Comparison of ENCODE assay signal across 8 cellular contexts in genomic region chr13:43874512-43875092, GRCh38. TPM values are rescaled to one million over a fixed set of nuclear protein-coding genes. Genes with fewer than 3 reads are reported as not detected.
DNase-seq lines count a peak whose midpoint lies in the region; ATAC-seq, FAIRE-seq and TF ChIP-seq lines count a peak whose summit lies in the region.

No MANE protein-coding gene starts in this region.

- peak; percentile 79 for TF ChIP-seq CTCF in CD4-positive, alpha-beta T cell (IDR thresholded peaks at IDR 0.05)
- TF ChIP-seq CTCF in HepG2 (CRISPR knock-in tag; IDR thresholded peaks at IDR 0.05): peak; percentile 30; the same call in 1 of the 2 replicates

- no peak for TF ChIP-seq RAD21 in HepG2 (CRISPR knock-in tag; IDR thresholded peaks at IDR 0.05)

- no peak overlapping the region for H3K4me2 ChIP-seq in HepG2 (ENCODE audit: low read depth, low read length)

- no peak overlapping the region for H3K4me3 ChIP-seq in HepG2 (replicated peaks in 1 of 3; ENCODE audit: insufficient read depth in 1 of 3, low read depth in 2 of 3, low read length in 3 of 3)

- FAIRE-seq in HepG2 (lab: Jason Lieb, UNC): no peak

- H4K20me1 ChIP-seq in HepG2 (ENCODE audit: insufficient read depth, low read length): no peaks in the 10 kb centered on the region

- H3K36me3 ChIP-seq in HepG2 (replicated peaks in 1 of 2; ENCODE audit: control insufficient read depth in 1 of 2, insufficient read depth in 2 of 2, low read length in 2 of 2): no peaks in the 10 kb centered on the region

- H2AFZ ChIP-seq in HepG2 (ENCODE audit: low read length): no peak overlapping the region

- POLR2A ChIA-PET in CD4-positive, alpha-beta T cell (lab: Charles Lee): no interaction called here
- POLR2A ChIA-PET in HepG2 (lab: Yijun Ruan, JAX): no interaction called here

- no peak overlapping the region for H3K9ac ChIP-seq in HepG2 (ENCODE audit: insufficient read depth, low read depth, low read length)

- BruUV-seq in HepG2 (replicated peaks; lab: Mats Ljungman, UMichigan): no TSS peak

- in situ Hi-C loops in KBM-7 (cut with MboI; ENCODE audit: low pct_unique_long_range_greater_than_20kb, low sequenced_read_pairs): no loop called here
- in situ Hi-C loops in HepG2 (cut with HindIII; ENCODE audit: extremely low pct_ligation_motif_present, low pct_unique_long_range_greater_than_20kb): no loop called here

- intact Hi-C loops in CD4-positive, alpha-beta T cell (cut with DNase I, micrococcal nuclease): loop anchor here (2.0 to 10.0 kb wide), 5 partner anchors 787 to 1280 kb away; no protein-coding TSS in a partner anchor
- intact Hi-C loops in HepG2 (cut with micrococcal nuclease; ENCODE audit: unreplicated experiment): loop anchor here (2.0 kb wide), 1 partner anchor 906 kb away; no protein-coding TSS in a partner anchor

- H3K9me3 ChIP-seq in CD4-positive, alpha-beta T cell (ENCODE audit: control insufficient read depth, low read length): no peaks in the 10 kb centered on the region
- no peaks in the 10 kb centered on the region for H3K9me3 ChIP-seq in HepG2 (ENCODE audit: low read length)

- H3K27me3 ChIP-seq in CD4-positive, alpha-beta T cell (ENCODE audit: control insufficient read depth, insufficient read depth, low read length): no peaks in the 10 kb centered on the region
- H3K27me3 ChIP-seq in HepG2 (ENCODE audit: control insufficient read depth in 1 of 2, insufficient read depth in 2 of 2, low read length in 2 of 2): no peaks in the 10 kb centered on the region; a peak in 1 of 5 replicates

- H3K27me3 Mint-ChIP-seq in CD4-positive, alpha-beta T cell: no peaks in the 10 kb centered on the region

- no peak for ATAC-seq in CD4-positive, alpha-beta T cell (ENCODE audit: poor library complexity)
- ATAC-seq in HepG2: no peak
- no peak for ATAC-seq in GM19395 (IDR thresholded peaks at IDR 0.05; ENCODE audit: unreplicated experiment)
- ATAC-seq in HG03095 (IDR thresholded peaks at IDR 0.05; ENCODE audit: unreplicated experiment): no peak
- ATAC-seq in GM21529 (IDR thresholded peaks at IDR 0.05; ENCODE audit: unreplicated experiment): no peak

- H3K27ac ChIP-seq in CD4-positive, alpha-beta T cell (ENCODE audit: low read depth, low read length): no peak overlapping the region
- H3K27ac ChIP-seq in HepG2 (ENCODE audit: extremely low read length, insufficient read depth, low read length): no peak overlapping the region

- H3K36me3 Mint-ChIP-seq in CD4-positive, alpha-beta T cell (ENCODE audit: low read depth): no peaks in the 10 kb centered on the region

- peaks cover 8% of the 10 kb centered on the region for H3K4me1 Mint-ChIP-seq in CD4-positive, alpha-beta T cell (ENCODE audit: low read depth)

- CTCF ChIA-PET in CD4-positive, alpha-beta T cell (lab: Charles Lee): no interaction called here
- CTCF ChIA-PET in HepG2 (lab: Yijun Ruan, JAX; ENCODE audit: low intra/inter-chr PET ratio, low total read pairs): no interaction called here

- H3K9me3 Mint-ChIP-seq in CD4-positive, alpha-beta T cell: no peaks in the 10 kb centered on the region

- no peak overlapping the region for H3K4me3 Mint-ChIP-seq in CD4-positive, alpha-beta T cell

- TF ChIP-seq POLR2A in HepG2 (IDR thresholded peaks at IDR 0.05; ENCODE audit: insufficient read depth in 1 of 2, low read depth in 2 of 2, low read length in 2 of 2): no peak

- H3K79me2 ChIP-seq in HepG2 (ENCODE audit: insufficient read depth, low read length): no peaks in the 10 kb centered on the region

- no peak overlapping the region for H3K27ac Mint-ChIP-seq in CD4-positive, alpha-beta T cell

- DNase-seq in CD4-positive, alpha-beta T cell: no peak
- peak; percentile 38 for DNase-seq in KBM-7
- peak; percentile 37 for DNase-seq in amniotic epithelial cell (ENCODE audit: low read depth)
- DNase-seq in HepG2 (ENCODE audit: low spot score): no peak
- no peak for DNase-seq in SHP77 treated with DMSO at 0.1 percent for 48 hours (lab: John Stamatoyannopoulos, UW)

- TF ChIP-seq EP300 in HepG2 (IDR thresholded peaks at IDR 0.05; ENCODE audit: low read depth in 2 of 2, low read length in 2 of 2) (no peak), HepG2 (CRISPR knock-in tag; IDR thresholded peaks at IDR 0.05; ENCODE audit: borderline replicate concordance) (no peak)

- WGBS in HepG2 (ENCODE audit: low lambda C conversion rate): 3% methylated on average over 2 of the region's 2 CpGs

- H3K4me1 ChIP-seq in HepG2 (ENCODE audit: insufficient read depth, low read length): peaks cover 10% of the 10 kb centered on the region

TF ChIP-seq in HepG2, 621 proteins besides CTCF, POLR2A, EP300 and RAD21 (continues in another document):
- 0 out of 2 replicates have a peak, but pooled peaks have one; percentile 27 for TF ChIP-seq MIXL1 (CRISPR knock-in tag; IDR thresholded peaks at IDR 0.05)
- no peak for TF ChIP-seq ZNF33B (CRISPR knock-in tag; IDR thresholded peaks at IDR 0.05)
- no peak for TF ChIP-seq ZNF441 (CRISPR knock-in tag; IDR thresholded peaks at IDR 0.05; ENCODE audit: borderline replicate concordance)
- TF ChIP-seq ZNF18 (CRISPR knock-in tag; IDR thresholded peaks at IDR 0.05; ENCODE audit: insufficient replicate concordance): no peak
- TF ChIP-seq CEBPG (CRISPR knock-in tag; IDR thresholded peaks at IDR 0.05): peak; percentile 59
- TF ChIP-seq NR2F1 (CRISPR knock-in tag; IDR thresholded peaks at IDR 0.05): no peak

RNA-seq across cellular contexts. Expression of gene CCDC122, which starts 4.9 kb away (rescaled TPM):
- under 1 TPM; 0.52 to 0.64 TPM for total RNA-seq in CD4-positive, alpha-beta T cell
- total RNA-seq in HepG2 (2016; rRNA removed; fragmentation: Illumina TruSeq; extraction: Trizol): 3.5 and 5.1 TPM in 2 replicates
- total RNA-seq in HepG2 (2016; cell fraction: cytosol; rRNA removed; fragmentation: Illumina TruSeq; extraction: Trizol; ENCODE audit: low read depth): 2.3 and 2.7 TPM in 2 replicates
- total RNA-seq in HepG2 (2016; cell fraction: insoluble cytoplasmic fraction; rRNA removed; fragmentation: Illumina TruSeq; extraction: Trizol): 3.3 and 4.6 TPM in 2 replicates
- total RNA-seq in HepG2 (2016; cell fraction: membrane; rRNA removed; fragmentation: Illumina TruSeq; extraction: Trizol): 2.4 and 4.3 TPM in 2 replicates
- total RNA-seq in HepG2 (2016; cell fraction: nucleus; rRNA removed; fragmentation: Illumina TruSeq; extraction: Trizol): 4.2 and 8.5 TPM in 2 replicates
- 0.32 and 0.37 TPM in 2 replicates for polyA plus RNA-seq in HepG2 (2011; rRNA removed)
- polyA plus RNA-seq in HepG2 (2011; cell fraction: cytosol; rRNA removed): 0.09 and 0.33 TPM in 2 replicates
- 0.51 and 4.2 TPM in 2 replicates for polyA plus RNA-seq in HepG2 (2011; cell fraction: nucleus; rRNA removed)
- polyA plus RNA-seq in HepG2 (2012): 2.1 and 3.6 TPM in 2 replicates
- polyA plus RNA-seq in HepG2 (2016; cell fraction: cytosol; fragmentation: Illumina TruSeq; extraction: Trizol; ENCODE audit: low read depth): 1.3 TPM in 2 replicates
- polyA plus RNA-seq in HepG2 (2016; cell fraction: insoluble cytoplasmic fraction; fragmentation: Illumina TruSeq; extraction: Trizol; ENCODE audit: low read depth): 4.7 and 5.6 TPM in 2 replicates
- 2.0 and 4.1 TPM in 2 replicates for polyA plus RNA-seq in HepG2 (2016; cell fraction: membrane; fragmentation: Illumina TruSeq; extraction: Trizol; ENCODE audit: low read depth)
- polyA plus RNA-seq in HepG2 (2016; cell fraction: nucleus; fragmentation: Illumina TruSeq; extraction: Trizol; ENCODE audit: insufficient read depth, low read depth): 5.6 and 6.8 TPM in 2 replicates
- 0.36 and 2.0 TPM in 2 replicates for polyA minus RNA-seq in HepG2 (2011; rRNA and poly(A)+ RNA removed; ENCODE audit: low replicate concordance)
- polyA minus RNA-seq in HepG2 (2011; cell fraction: cytosol; rRNA and poly(A)+ RNA removed): 0.59 and 2.5 TPM in 2 replicates
- 3.2 and 6.8 TPM in 2 replicates for polyA minus RNA-seq in HepG2 (2011; cell fraction: nucleus; rRNA and poly(A)+ RNA removed)

RNA-seq across cellular contexts. Expression of gene LACC1, which starts 5.1 kb away (rescaled TPM):
- total RNA-seq in CD4-positive, alpha-beta T cell: under 1 TPM; 0.93 to 0.95 TPM
- total RNA-seq in HepG2 (2016; rRNA removed; fragmentation: Illumina TruSeq; extraction: Trizol): 1.7 and 3.2 TPM in 2 replicates
- total RNA-seq in HepG2 (2016; cell fraction: cytosol; rRNA removed; fragmentation: Illumina TruSeq; extraction: Trizol; ENCODE audit: low read depth): 0.10 and 0.26 TPM in 2 replicates
- total RNA-seq in HepG2 (2016; cell fraction: insoluble cytoplasmic fraction; rRNA removed; fragmentation: Illumina TruSeq; extraction: Trizol): 2.1 and 2.9 TPM in 2 replicates
- total RNA-seq in HepG2 (2016; cell fraction: membrane; rRNA removed; fragmentation: Illumina TruSeq; extraction: Trizol): 0.79 and 0.99 TPM in 2 replicates
- 2.9 and 3.3 TPM in 2 replicates for total RNA-seq in HepG2 (2016; cell fraction: nucleus; rRNA removed; fragmentation: Illumina TruSeq; extraction: Trizol)
- polyA plus RNA-seq in HepG2 (2011; rRNA removed): 0.92 and 1.1 TPM in 2 replicates
- polyA plus RNA-seq in HepG2 (2011; cell fraction: cytosol; rRNA removed): 0.21 and 0.55 TPM in 2 replicates
- 0.56 and 1.1 TPM in 2 replicates for polyA plus RNA-seq in HepG2 (2011; cell fraction: nucleus; rRNA removed)
- polyA plus RNA-seq in HepG2 (2012): 0.75 and 1.0 TPM in 2 replicates
- polyA plus RNA-seq in HepG2 (2016; cell fraction: cytosol; fragmentation: Illumina TruSeq; extraction: Trizol; ENCODE audit: low read depth): 0.05 and 0.12 TPM in 2 replicates
- 2.6 and 2.8 TPM in 2 replicates for polyA plus RNA-seq in HepG2 (2016; cell fraction: insoluble cytoplasmic fraction; fragmentation: Illumina TruSeq; extraction: Trizol; ENCODE audit: low read depth)
- 0.14 and 0.38 TPM in 2 replicates for polyA plus RNA-seq in HepG2 (2016; cell fraction: membrane; fragmentation: Illumina TruSeq; extraction: Trizol; ENCODE audit: low read depth)
- polyA plus RNA-seq in HepG2 (2016; cell fraction: nucleus; fragmentation: Illumina TruSeq; extraction: Trizol; ENCODE audit: insufficient read depth, low read depth): 3.3 TPM in 2 replicates
- 0.23 and 0.24 TPM in 2 replicates for polyA minus RNA-seq in HepG2 (2011; rRNA and poly(A)+ RNA removed; ENCODE audit: low replicate concordance)
- polyA minus RNA-seq in HepG2 (2011; cell fraction: cytosol; rRNA and poly(A)+ RNA removed): 0.35 and 0.59 TPM in 2 replicates
- polyA minus RNA-seq in HepG2 (2011; cell fraction: nucleus; rRNA and poly(A)+ RNA removed): 2.2 and 2.4 TPM in 2 replicates

Comparison
In these comparisons a context has a peak if more than half of its experiments do, and no peak if none do; other contexts are left out.
1. DNase-seq: peak in KBM-7 (single experiment) and amniotic epithelial cell (single experiment); none in CD4-positive, alpha-beta T cell (0 of 10), HepG2 (single experiment) and SHP77 treated with DMSO at 0.1 percent for 48 hours (single experiment).